In the genomic region with DNA sequence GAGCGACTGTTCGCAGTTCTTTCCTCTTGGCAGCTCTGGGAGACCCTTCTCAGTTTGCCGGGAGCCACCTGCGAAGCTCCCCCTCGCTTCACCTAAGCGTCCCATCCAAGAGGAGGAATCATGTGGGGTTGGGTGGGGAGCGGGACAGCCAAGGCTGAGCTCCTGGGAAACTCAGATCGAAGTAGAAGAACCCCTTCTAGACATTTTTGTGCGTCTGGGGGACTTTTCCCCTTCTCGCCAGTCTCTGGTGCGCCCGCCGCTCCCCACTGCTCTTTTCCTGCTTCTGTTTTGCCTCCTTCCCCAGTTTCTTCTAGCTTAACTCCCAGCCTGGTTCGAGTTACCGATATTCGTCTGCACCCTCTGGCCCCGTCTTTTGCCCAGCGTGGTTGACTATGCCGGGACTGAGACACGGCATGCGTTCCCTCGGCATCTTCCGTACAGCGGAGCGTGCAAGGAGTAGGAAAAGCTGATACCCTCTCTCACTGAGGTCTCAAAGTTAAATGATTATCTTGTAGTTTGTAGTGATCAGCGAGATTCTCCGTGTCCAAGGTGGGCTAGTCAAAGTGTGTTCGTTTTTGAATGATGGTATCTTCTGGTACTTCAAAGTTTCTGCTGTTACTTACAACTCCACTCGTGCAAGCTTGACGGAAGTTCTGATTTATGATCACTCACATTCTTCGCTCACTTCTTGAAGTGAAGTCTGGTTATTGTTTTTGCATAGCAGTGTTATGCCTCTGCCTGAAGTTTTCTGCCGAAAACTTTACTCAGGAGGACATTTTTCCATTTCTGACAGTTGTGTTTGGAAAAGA, we compare ENCODE assay signal across 7 cellular contexts. TPM values are rescaled to one million over a fixed set of nuclear protein-coding genes. Genes with fewer than 3 reads are reported as not detected.
A peak's percentile ranks its signal among the peaks of the same experiment; 100 is the strongest.
DNase-seq lines count a peak whose midpoint lies in the region; ATAC-seq and TF ChIP-seq lines count a peak whose summit lies in the region.

No MANE protein-coding gene starts in this region.

- peaks cover 13% of the 10 kb centered on the region for H3K4me1 ChIP-seq in endocrine pancreas (ENCODE audit: control insufficient read depth, insufficient read depth, low read length)
- no peaks in the 10 kb centered on the region for H3K4me1 ChIP-seq in mesodermal cell (ENCODE audit: control insufficient read depth, insufficient read depth, low read length, poor library complexity, severe bottlenecking)

- no peaks in the 10 kb centered on the region for H3K9me3 Mint-ChIP-seq in activated CD4-positive, alpha-beta memory T cell treated with anti-CD3 and anti-CD28 coated beads, Interleukin-2, amount 10 ng/mL, durations not matched to agents 7 days and 5 days
- no peaks in the 10 kb centered on the region for H3K9me3 Mint-ChIP-seq in stimulated activated naive B cell treated with anti-CD40 and anti-IgM and Interleukin-4, amounts not matched to agents 10 μg/mL and 1 μg/mL and 100 μg/mL, for 72 hours

- no peaks in the 10 kb centered on the region for H3K27me3 Mint-ChIP-seq in activated CD4-positive, alpha-beta memory T cell treated with anti-CD3 and anti-CD28 coated beads, Interleukin-2, amount 10 ng/mL, durations not matched to agents 7 days and 5 days
- H3K27me3 Mint-ChIP-seq in stimulated activated naive B cell treated with anti-CD40 and anti-IgM and Interleukin-4, amounts not matched to agents 10 μg/mL and 1 μg/mL and 100 μg/mL, for 72 hours: no peaks in the 10 kb centered on the region

- TF ChIP-seq CTCF in GM12865 (IDR thresholded peaks at IDR 0.05; ENCODE audit: insufficient read depth, low read depth, low read length, missing control alignments) (no peak), HFF-Myc (IDR thresholded peaks at IDR 0.05; ENCODE audit: low read depth, low read length, missing control alignments) (no peak)

- H3K9ac ChIP-seq in endocrine pancreas (ENCODE audit: control insufficient read depth, insufficient read depth, low read length): peak overlapping the region; percentile 1

- H3K27ac Mint-ChIP-seq in activated CD4-positive, alpha-beta memory T cell treated with anti-CD3 and anti-CD28 coated beads, Interleukin-2, amount 10 ng/mL, durations not matched to agents 7 days and 5 days: peak overlapping the region; percentile 98
- H3K27ac Mint-ChIP-seq in stimulated activated naive B cell treated with anti-CD40 and anti-IgM and Interleukin-4, amounts not matched to agents 10 μg/mL and 1 μg/mL and 100 μg/mL, for 72 hours: peak overlapping the region; percentile 100

- H3K9me3 ChIP-seq in endocrine pancreas (ENCODE audit: control insufficient read depth, low read length): no peaks in the 10 kb centered on the region
- H3K9me3 ChIP-seq in mesodermal cell (ENCODE audit: control insufficient read depth, low read length): no peaks in the 10 kb centered on the region

- peak overlapping the region; percentile 93 for H3K4me3 Mint-ChIP-seq in activated CD4-positive, alpha-beta memory T cell treated with anti-CD3 and anti-CD28 coated beads, Interleukin-2, amount 10 ng/mL, durations not matched to agents 7 days and 5 days
- H3K4me3 Mint-ChIP-seq in stimulated activated naive B cell treated with anti-CD40 and anti-IgM and Interleukin-4, amounts not matched to agents 10 μg/mL and 1 μg/mL and 100 μg/mL, for 72 hours: peak overlapping the region; percentile 88 to 99

- CTCF ChIA-PET in activated CD4-positive, alpha-beta memory T cell treated with anti-CD3 and anti-CD28 coated beads, Interleukin-2, amount 10 ng/mL, durations not matched to agents 7 days and 5 days (lab: Charles Lee): interaction anchor here (0.7 to 1.9 kb wide), 13 partner anchors 12 to 1552 kb away, joined by 3 to 8 read pairs (median 4); no protein-coding TSS in a partner anchor

- peak overlapping the region; percentile 85 for H3K4me3 ChIP-seq in GM12865 (ENCODE audit: low read depth, low read length)
- H3K4me3 ChIP-seq in HFF-Myc (replicated peaks; ENCODE audit: low read depth, low read length): peak overlapping the region; percentile 80
- peak overlapping the region; percentile 95 for H3K4me3 ChIP-seq in endocrine pancreas (ENCODE audit: control insufficient read depth, insufficient read depth, low read length)
- peak overlapping the region; percentile 93 for H3K4me3 ChIP-seq in mesodermal cell (ENCODE audit: extremely low read depth, insufficient read depth, low read length, poor library complexity, severe bottlenecking)

- H3K36me3 Mint-ChIP-seq in activated CD4-positive, alpha-beta memory T cell treated with anti-CD3 and anti-CD28 coated beads, Interleukin-2, amount 10 ng/mL, durations not matched to agents 7 days and 5 days (ENCODE audit: low read depth): peaks cover 11% of the 10 kb centered on the region
- peaks cover 0 to 5% of the 10 kb centered on the region in 2 donors for H3K36me3 Mint-ChIP-seq in stimulated activated naive B cell treated with anti-CD40 and anti-IgM and Interleukin-4, amounts not matched to agents 10 μg/mL and 1 μg/mL and 100 μg/mL, for 72 hours

- H3K27ac ChIP-seq in mesodermal cell (ENCODE audit: low read depth, low read length, severe bottlenecking): peak overlapping the region; percentile 54

- POLR2A ChIA-PET in activated CD4-positive, alpha-beta memory T cell treated with anti-CD3 and anti-CD28 coated beads, Interleukin-2, amount 10 ng/mL, durations not matched to agents 7 days and 5 days (lab: Charles Lee): interaction anchor here (0.7 to 3.4 kb wide), 19 partner anchors 8 to 1553 kb away, joined by 3 to 48 read pairs (median 4); partner anchors contain the start of gene PPM1B

- whole genome bisulfite sequencing in mesodermal cell (ENCODE audit: insufficient coverage in 2 of 2), 2 experiments: 2 to 3% methylated on average over 15 to 18 of the region's 32 CpGs

- peaks cover 41% of the 10 kb centered on the region for H3K4me1 Mint-ChIP-seq in activated CD4-positive, alpha-beta memory T cell treated with anti-CD3 and anti-CD28 coated beads, Interleukin-2, amount 10 ng/mL, durations not matched to agents 7 days and 5 days
- H3K4me1 Mint-ChIP-seq in stimulated activated naive B cell treated with anti-CD40 and anti-IgM and Interleukin-4, amounts not matched to agents 10 μg/mL and 1 μg/mL and 100 μg/mL, for 72 hours: peaks cover 13 to 35% of the 10 kb centered on the region in 2 donors

- peak; percentile 26 to 28 for ATAC-seq in stimulated activated naive B cell treated with anti-CD40 and anti-IgM and Interleukin-4, amounts not matched to agents 10 μg/mL and 1 μg/mL and 100 μg/mL, for 72 hours (replicated peaks)

- DNase-seq in GM12865 (ENCODE audit: low read depth) (peak; percentile 53), HFF-Myc (ENCODE audit: extremely low read depth, low read depth) (no peak), NCI-H1105 treated with DMSO at 0.1 percent for 48 hours (lab: John Stamatoyannopoulos, UW) (peak; percentile 17)
- DNase-seq in activated CD4-positive, alpha-beta memory T cell treated with anti-CD3 and anti-CD28 coated beads, Interleukin-2, amount 10 ng/mL, durations not matched to agents 7 days and 5 days: peak; percentile 50
- DNase-seq in stimulated activated naive B cell treated with anti-CD40 and anti-IgM and Interleukin-4, amounts not matched to agents 10 μg/mL and 1 μg/mL and 100 μg/mL, for 72 hours: peak; percentile 20

- H3K27me3 ChIP-seq in endocrine pancreas (ENCODE audit: control insufficient read depth, insufficient read depth, low read length): no peaks in the 10 kb centered on the region

- no peaks in the 10 kb centered on the region for H3K36me3 ChIP-seq in endocrine pancreas (ENCODE audit: control insufficient read depth, insufficient read depth, low read length)
- no peaks in the 10 kb centered on the region for H3K36me3 ChIP-seq in mesodermal cell (ENCODE audit: control insufficient read depth, insufficient read depth, low read length)

RNA-seq across cellular contexts. Expression of gene CAMKMT, which starts 0.7 kb away (rescaled TPM):
- 10 to 100 TPM; 11.6 to 12.0 TPM for total RNA-seq in activated CD4-positive, alpha-beta memory T cell treated with anti-CD3 and anti-CD28 coated beads, Interleukin-2, amount 10 ng/mL, durations not matched to agents 7 days and 5 days
- polyA plus RNA-seq in mesodermal cell (2013, experiment 1 of 2): 7.1 TPM
- 4.8 TPM for polyA plus RNA-seq in mesodermal cell (2013, experiment 2 of 2)

RNA-seq across cellular contexts. Expression of gene PREPL, which starts 1.1 kb away (rescaled TPM):
- total RNA-seq in activated CD4-positive, alpha-beta memory T cell treated with anti-CD3 and anti-CD28 coated beads, Interleukin-2, amount 10 ng/mL, durations not matched to agents 7 days and 5 days: 10 to 100 TPM; 20.2 to 21.7 TPM
- 32.6 TPM for polyA plus RNA-seq in mesodermal cell (2013, experiment 1 of 2)
- 35.5 TPM for polyA plus RNA-seq in mesodermal cell (2013, experiment 2 of 2)
